ENCODE assay signal across 28 cellular contexts in genomic region chr1:160028426-160028825, GRCh38. TPM values are rescaled to one million over a fixed set of nuclear protein-coding genes. Genes with fewer than 3 reads are reported as not detected.
"Had no signal": no experiment of that assay in that cellular context is flagged by ENCODE, and none has a peak within 500 bp of the region (broad histone marks: within the 10 kb centered on the region; RNA-seq: fewer than 3 reads in every experiment).

No MANE protein-coding gene starts in this region.

- H3K4me3 Mint-ChIP-seq: stimulated activated naive B cell treated with anti-CD40 and anti-IgM and Interleukin-4, amounts not matched to agents 10 μg/mL and 1 μg/mL and 100 μg/mL, for 72 hours had no signal

- H3K9me3 Mint-ChIP-seq: naive thymus-derived CD4-positive, alpha-beta T cell; nephron progenitor cell; stimulated activated naive B cell treated with anti-CD40 and anti-IgM and Interleukin-4, amounts not matched to agents 10 μg/mL and 1 μg/mL and 100 μg/mL, for 72 hours; stimulated activated naive CD8-positive, alpha-beta T cell treated with anti-CD3 and anti-CD28 coated beads, Interleukin-15, amount 100 ng/mL, for 72 hours had no signal

- H3K27me3 Mint-ChIP-seq: stimulated activated naive B cell treated with anti-CD40 and anti-IgM and Interleukin-4, amounts not matched to agents 10 μg/mL and 1 μg/mL and 100 μg/mL, for 72 hours; stimulated activated naive CD8-positive, alpha-beta T cell treated with anti-CD3 and anti-CD28 coated beads, Interleukin-15, amount 100 ng/mL, for 72 hours had no signal

- H3K4me3 ChIP-seq: heart right ventricle, spleen had no signal

- H3K27me3 ChIP-seq: dorsolateral prefrontal cortex, heart right ventricle, spleen had no signal

- H3K27ac Mint-ChIP-seq: nephron progenitor cell; stimulated activated naive B cell treated with anti-CD40 and anti-IgM and Interleukin-4, amounts not matched to agents 10 μg/mL and 1 μg/mL and 100 μg/mL, for 72 hours; stimulated activated naive CD8-positive, alpha-beta T cell treated with anti-CD3 and anti-CD28 coated beads, Interleukin-15, amount 100 ng/mL, for 72 hours had no signal

- ATAC-seq: esophagus mucosa; heart right ventricle; naive thymus-derived CD4-positive, alpha-beta T cell; sciatic nerve; stimulated activated naive B cell treated with anti-CD40 and anti-IgM and Interleukin-4, amounts not matched to agents 10 μg/mL and 1 μg/mL and 100 μg/mL, for 72 hours; stimulated activated naive CD8-positive, alpha-beta T cell treated with anti-CD3 and anti-CD28 coated beads, Interleukin-15, amount 100 ng/mL, for 72 hours had no signal

- H3K9me3 ChIP-seq: heart right ventricle, neutrophil, spleen had no signal

- H3K27ac ChIP-seq: heart right ventricle, neutrophil, spleen had no signal

- H3K36me3 ChIP-seq: neutrophil, spleen had no signal

- DNase-seq: cortex of kidney; dorsolateral prefrontal cortex; effector memory CD4-positive, alpha-beta T cell; heart right ventricle; hypothalamus; kidney glomerular epithelial cell; mesendoderm; naive thymus-derived CD4-positive, alpha-beta T cell; nephron progenitor cell; posterior cingulate gyrus; spleen; stimulated activated CD4-positive, alpha-beta T cell treated with anti-CD3 and anti-CD28 coated beads, Interleukin-2, amount 100 ng/mL, for 24 hours; stimulated activated CD4-positive, alpha-beta T cell treated with anti-CD3 and anti-CD28 coated beads, Interleukin-4, amount 100 ng/mL, for 4 hours; stimulated activated naive B cell treated with anti-CD40 and anti-IgM and Interleukin-4, amounts not matched to agents 10 μg/mL and 1 μg/mL and 100 μg/mL, for 72 hours; stimulated activated naive CD8-positive, alpha-beta T cell treated with anti-CD3 and anti-CD28 coated beads, Interleukin-15, amount 100 ng/mL, for 72 hours; trophoblast cell had no signal

RNA-seq across cellular contexts. Expression of gene KCNJ10, which starts 41.5 kb away (rescaled TPM):
- total RNA-seq: esophagus mucosa, fibroblast of lung, glomerular endothelial cell, lung microvascular endothelial cell, mononuclear cell, osteoblast, pulmonary artery endothelial cell, subcutaneous adipose tissue had no signal
- polyA plus RNA-seq: fibroblast of lung had no signal

RNA-seq across cellular contexts. Expression of gene KCNJ9, which starts 52.9 kb away (rescaled TPM):
- total RNA-seq: esophagus mucosa; glomerular endothelial cell; liver; lung microvascular endothelial cell; mononuclear cell; naive thymus-derived CD4-positive, alpha-beta T cell; osteoblast; pulmonary artery endothelial cell; skeletal muscle tissue; spleen; subcutaneous adipose tissue had no signal
- polyA plus RNA-seq: fibroblast of lung, liver, spleen had no signal
